ENCODE assay signal across 26 cellular contexts in the genomic region with DNA sequence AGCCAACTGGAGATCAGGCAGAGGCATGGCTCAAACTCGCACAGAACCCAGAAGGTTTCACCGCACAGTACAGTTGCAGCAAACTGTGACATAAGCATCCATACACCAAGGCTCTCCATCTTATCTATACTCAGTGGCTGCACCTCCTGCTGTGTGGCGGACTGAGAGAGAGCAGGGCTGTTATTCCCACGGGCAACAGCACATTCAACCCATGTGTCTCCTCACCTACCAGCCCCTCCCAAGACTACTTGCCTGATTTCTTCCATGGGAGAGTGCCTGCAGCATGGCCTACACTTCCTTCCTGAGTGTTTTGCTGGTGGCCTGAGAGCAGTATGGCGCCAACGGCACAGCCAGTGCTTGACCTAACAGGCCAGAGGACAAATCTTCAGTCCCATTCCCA.
"Had no signal": no experiment of that assay in that cellular context is flagged by ENCODE, and none has a peak within 500 bp of the region (broad histone marks: within the 10 kb centered on the region; RNA-seq: fewer than 3 reads in every experiment).

No MANE protein-coding gene starts in this region.

- H3K9me3 Mint-ChIP-seq: nephron progenitor cell had no signal

- DNase-seq: hypothalamus; islet precursor cell; left ventricle myocardium inferior; mesendoderm; naive B cell; natural killer cell; nephron progenitor cell; nucleus accumbens; pancreas; posterior cingulate gyrus; retina; right cardiac atrium; small intestine; spleen; stimulated activated CD4-positive, alpha-beta T cell treated with anti-CD3 and anti-CD28 coated beads, Interleukin-4, amount 100 ng/mL, for 24 hours; stimulated activated naive CD4-positive, alpha-beta T cell; tibial artery; trophoblast cell; upper lobe of right lung had no signal

- H3K27ac Mint-ChIP-seq: mesothelial cell of epicardium; naive B cell; natural killer cell; nephron progenitor cell; stimulated activated effector memory CD8-positive, alpha-beta T cell treated with anti-CD3 and anti-CD28 coated beads, Interleukin-12 subunit alpha, Interleukin-12 subunit beta, amount 100 ng/mL, for 72 hours; stimulated activated naive CD8-positive, alpha-beta T cell treated with anti-CD3 and anti-CD28 coated beads, Interleukin-15, Interleukin-2, amounts not matched to agents 100 ng/mL and 50 ng/mL, for 24 hours had no signal

- H3K4me1 Mint-ChIP-seq: mesothelial cell of epicardium; naive B cell; natural killer cell; nephron progenitor cell; stimulated activated effector memory CD8-positive, alpha-beta T cell treated with anti-CD3 and anti-CD28 coated beads, Interleukin-12 subunit alpha, Interleukin-12 subunit beta, amount 100 ng/mL, for 72 hours had no signal

- H3K27ac ChIP-seq: left ventricle myocardium inferior, pancreas, prostate gland, spleen, suprapubic skin, thoracic aorta, tibial artery, upper lobe of right lung had no signal

- H3K36me3 Mint-ChIP-seq: mesothelial cell of epicardium; naive B cell; stimulated activated effector memory CD8-positive, alpha-beta T cell treated with anti-CD3 and anti-CD28 coated beads, Interleukin-12 subunit alpha, Interleukin-12 subunit beta, amount 100 ng/mL, for 72 hours had no signal

- H3K4me1 ChIP-seq: left ventricle myocardium inferior, pancreas, prostate gland, spleen, suprapubic skin, tibial artery, upper lobe of right lung had no signal

- H3K27me3 ChIP-seq: pancreas, spleen, suprapubic skin, tibial artery, upper lobe of right lung had no signal

- H3K36me3 ChIP-seq: left ventricle myocardium inferior, pancreas, prostate gland, spleen, suprapubic skin, thoracic aorta, tibial artery, upper lobe of right lung had no signal

- H3K9me3 ChIP-seq: left ventricle myocardium inferior, pancreas, prostate gland, suprapubic skin, thoracic aorta, tibial artery, upper lobe of right lung had no signal

- H3K4me3 ChIP-seq: left ventricle myocardium inferior, lung, pancreas, prostate gland, spleen, suprapubic skin, thoracic aorta, tibial artery, upper lobe of right lung had no signal

- H3K27me3 Mint-ChIP-seq: naive B cell; stimulated activated naive CD8-positive, alpha-beta T cell treated with anti-CD3 and anti-CD28 coated beads, Interleukin-15, Interleukin-2, amounts not matched to agents 100 ng/mL and 50 ng/mL, for 24 hours had no signal

- H3K4me3 Mint-ChIP-seq: mesothelial cell of epicardium; natural killer cell; nephron progenitor cell; stimulated activated effector memory CD8-positive, alpha-beta T cell treated with anti-CD3 and anti-CD28 coated beads, Interleukin-12 subunit alpha, Interleukin-12 subunit beta, amount 100 ng/mL, for 72 hours; stimulated activated naive CD8-positive, alpha-beta T cell treated with anti-CD3 and anti-CD28 coated beads, Interleukin-15, Interleukin-2, amounts not matched to agents 100 ng/mL and 50 ng/mL, for 24 hours had no signal
